In genomic region chr7:108340856-108341411, GRCh38 we compare ENCODE assay signal across 1 cellular context.
TF ChIP-seq lines count a peak whose summit lies in the region.

No MANE protein-coding gene starts in this region.

TF ChIP-seq in HepG2, 621 proteins besides CTCF, POLR2A, EP300 and RAD21 (continued from another document and continues in another):
- TF ChIP-seq, protein P1, sequence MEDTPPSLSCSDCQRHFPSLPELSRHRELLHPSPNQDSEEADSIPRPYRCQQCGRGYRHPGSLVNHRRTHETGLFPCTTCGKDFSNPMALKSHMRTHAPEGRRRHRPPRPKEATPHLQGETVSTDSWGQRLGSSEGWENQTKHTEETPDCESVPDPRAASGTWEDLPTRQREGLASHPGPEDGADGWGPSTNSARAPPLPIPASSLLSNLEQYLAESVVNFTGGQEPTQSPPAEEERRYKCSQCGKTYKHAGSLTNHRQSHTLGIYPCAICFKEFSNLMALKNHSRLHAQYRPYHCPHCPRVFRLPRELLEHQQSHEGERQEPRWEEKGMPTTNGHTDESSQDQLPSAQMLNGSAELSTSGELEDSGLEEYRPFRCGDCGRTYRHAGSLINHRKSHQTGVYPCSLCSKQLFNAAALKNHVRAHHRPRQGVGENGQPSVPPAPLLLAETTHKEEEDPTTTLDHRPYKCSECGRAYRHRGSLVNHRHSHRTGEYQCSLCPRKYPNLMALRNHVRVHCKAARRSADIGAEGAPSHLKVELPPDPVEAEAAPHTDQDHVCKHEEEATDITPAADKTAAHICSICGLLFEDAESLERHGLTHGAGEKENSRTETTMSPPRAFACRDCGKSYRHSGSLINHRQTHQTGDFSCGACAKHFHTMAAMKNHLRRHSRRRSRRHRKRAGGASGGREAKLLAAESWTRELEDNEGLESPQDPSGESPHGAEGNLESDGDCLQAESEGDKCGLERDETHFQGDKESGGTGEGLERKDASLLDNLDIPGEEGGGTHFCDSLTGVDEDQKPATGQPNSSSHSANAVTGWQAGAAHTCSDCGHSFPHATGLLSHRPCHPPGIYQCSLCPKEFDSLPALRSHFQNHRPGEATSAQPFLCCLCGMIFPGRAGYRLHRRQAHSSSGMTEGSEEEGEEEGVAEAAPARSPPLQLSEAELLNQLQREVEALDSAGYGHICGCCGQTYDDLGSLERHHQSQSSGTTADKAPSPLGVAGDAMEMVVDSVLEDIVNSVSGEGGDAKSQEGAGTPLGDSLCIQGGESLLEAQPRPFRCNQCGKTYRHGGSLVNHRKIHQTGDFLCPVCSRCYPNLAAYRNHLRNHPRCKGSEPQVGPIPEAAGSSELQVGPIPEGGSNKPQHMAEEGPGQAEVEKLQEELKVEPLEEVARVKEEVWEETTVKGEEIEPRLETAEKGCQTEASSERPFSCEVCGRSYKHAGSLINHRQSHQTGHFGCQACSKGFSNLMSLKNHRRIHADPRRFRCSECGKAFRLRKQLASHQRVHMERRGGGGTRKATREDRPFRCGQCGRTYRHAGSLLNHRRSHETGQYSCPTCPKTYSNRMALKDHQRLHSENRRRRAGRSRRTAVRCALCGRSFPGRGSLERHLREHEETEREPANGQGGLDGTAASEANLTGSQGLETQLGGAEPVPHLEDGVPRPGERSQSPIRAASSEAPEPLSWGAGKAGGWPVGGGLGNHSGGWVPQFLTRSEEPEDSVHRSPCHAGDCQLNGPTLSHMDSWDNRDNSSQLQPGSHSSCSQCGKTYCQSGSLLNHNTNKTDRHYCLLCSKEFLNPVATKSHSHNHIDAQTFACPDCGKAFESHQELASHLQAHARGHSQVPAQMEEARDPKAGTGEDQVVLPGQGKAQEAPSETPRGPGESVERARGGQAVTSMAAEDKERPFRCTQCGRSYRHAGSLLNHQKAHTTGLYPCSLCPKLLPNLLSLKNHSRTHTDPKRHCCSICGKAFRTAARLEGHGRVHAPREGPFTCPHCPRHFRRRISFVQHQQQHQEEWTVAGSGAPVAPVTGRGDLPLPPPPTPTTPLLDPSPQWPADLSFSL (CRISPR knock-in tag; IDR thresholded peaks at IDR 0.05), result no peak
- TF ChIP-seq ZNF644 (CRISPR knock-in tag; IDR thresholded peaks at IDR 0.05; ENCODE audit: low read depth) (peak; percentile 92), THAP11 (CRISPR knock-in tag; IDR thresholded peaks at IDR 0.05) (no peak), CENPX (CRISPR knock-in tag; IDR thresholded peaks at IDR 0.05) (no peak), SOX5 (CRISPR knock-in tag; IDR thresholded peaks at IDR 0.05; ENCODE audit: borderline replicate concordance) (peak; percentile 51; the same call in 1 of the 2 replicates), HDAC2 (CRISPR knock-in tag; IDR thresholded peaks at IDR 0.05) (0 out of 2 replicates have a peak, but pooled peaks have one; percentile 14), TFAP4 (IDR thresholded peaks at IDR 0.05; ENCODE audit: borderline replicate concordance, low read depth) (peak; percentile 76; the same call in 1 of the 2 replicates), TCF7 (IDR thresholded peaks at IDR 0.05; ENCODE audit: low read depth) (peak; percentile 32), NCOR1 (IDR thresholded peaks at IDR 0.05; ENCODE audit: borderline replicate concordance, low read length) (peak; percentile 25; the same call in 1 of the 2 replicates), KDM6A (CRISPR knock-in tag; IDR thresholded peaks at IDR 0.05; ENCODE audit: low read depth) (peak; percentile 28; the same call in 1 of the 2 replicates), ZNF501 (CRISPR knock-in tag; IDR thresholded peaks at IDR 0.05) (peak; percentile 53; the same call in 1 of the 2 replicates), MIER3 (CRISPR knock-in tag; IDR thresholded peaks at IDR 0.05; ENCODE audit: borderline replicate concordance) (peak; percentile 32; the same call in 1 of the 2 replicates), SRF (IDR thresholded peaks at IDR 0.05; ENCODE audit: low read depth, low read length) (peak; percentile 66; the same call in 1 of the 2 replicates), TEAD3 (CRISPR knock-in tag; optimal IDR thresholded peaks at IDR 0.05; ENCODE audit: borderline replicate concordance) (peak; percentile 35), HOMEZ (CRISPR knock-in tag; IDR thresholded peaks at IDR 0.05; ENCODE audit: low read depth) (peak; percentile 55; the same call in 1 of the 2 replicates), FOXA3 (CRISPR knock-in tag; IDR thresholded peaks at IDR 0.05) (peak; percentile 44; the same call in 1 of the 2 replicates), FOSL2 (CRISPR knock-in tag; IDR thresholded peaks at IDR 0.05) (peak; percentile 95), AHDC1 (CRISPR knock-in tag; IDR thresholded peaks at IDR 0.05; ENCODE audit: borderline replicate concordance) (peak; percentile 86; the same call in 1 of the 2 replicates), SCMH1 (CRISPR knock-in tag; IDR thresholded peaks at IDR 0.05; ENCODE audit: borderline replicate concordance) (no peak), HNF4A (CRISPR knock-in tag; IDR thresholded peaks at IDR 0.05) (peak; percentile 81), ZNF350 (CRISPR knock-in tag; IDR thresholded peaks at IDR 0.05; ENCODE audit: borderline replicate concordance, low read depth) (peak; percentile 28; the same call in 1 of the 2 replicates), ZFP41 (CRISPR knock-in tag; IDR thresholded peaks at IDR 0.05; ENCODE audit: borderline replicate concordance) (no peak), NR2F6 (IDR thresholded peaks at IDR 0.05) (0 out of 2 replicates have a peak, but pooled peaks have one; percentile 10), NR2F6 (CRISPR knock-in tag; IDR thresholded peaks at IDR 0.05) (peak; percentile 69), ZNF121 (CRISPR knock-in tag; IDR thresholded peaks at IDR 0.05) (peak; percentile 97), KAT8 (CRISPR knock-in tag; IDR thresholded peaks at IDR 0.05) (peak; percentile 69), PHB2 (IDR thresholded peaks at IDR 0.05; ENCODE audit: partially characterized antibody) (no peak), NR2C2 (CRISPR knock-in tag; IDR thresholded peaks at IDR 0.05; ENCODE audit: borderline replicate concordance) (peak; percentile 40; the same call in 1 of the 2 replicates), SAP130 (CRISPR knock-in tag; IDR thresholded peaks at IDR 0.05; ENCODE audit: low read depth) (peak; percentile 66; the same call in 1 of the 2 replicates), ZFP36 (IDR thresholded peaks at IDR 0.05; ENCODE audit: borderline replicate concordance, low read depth, low read length, partially characterized antibody) (no peak), ZNF362 (CRISPR knock-in tag; IDR thresholded peaks at IDR 0.05; ENCODE audit: borderline replicate concordance) (peak; percentile 25; the same call in 1 of the 2 replicates), ZNF629 (CRISPR knock-in tag; conservative IDR thresholded peaks at IDR 0.05) (0 out of 2 replicates have a peak, but pooled peaks have one; percentile 10), ZNF441 (CRISPR knock-in tag; IDR thresholded peaks at IDR 0.05; ENCODE audit: borderline replicate concordance) (0 out of 2 replicates have a peak, but pooled peaks have one; percentile 32)
- TF ChIP-seq, protein P2, sequence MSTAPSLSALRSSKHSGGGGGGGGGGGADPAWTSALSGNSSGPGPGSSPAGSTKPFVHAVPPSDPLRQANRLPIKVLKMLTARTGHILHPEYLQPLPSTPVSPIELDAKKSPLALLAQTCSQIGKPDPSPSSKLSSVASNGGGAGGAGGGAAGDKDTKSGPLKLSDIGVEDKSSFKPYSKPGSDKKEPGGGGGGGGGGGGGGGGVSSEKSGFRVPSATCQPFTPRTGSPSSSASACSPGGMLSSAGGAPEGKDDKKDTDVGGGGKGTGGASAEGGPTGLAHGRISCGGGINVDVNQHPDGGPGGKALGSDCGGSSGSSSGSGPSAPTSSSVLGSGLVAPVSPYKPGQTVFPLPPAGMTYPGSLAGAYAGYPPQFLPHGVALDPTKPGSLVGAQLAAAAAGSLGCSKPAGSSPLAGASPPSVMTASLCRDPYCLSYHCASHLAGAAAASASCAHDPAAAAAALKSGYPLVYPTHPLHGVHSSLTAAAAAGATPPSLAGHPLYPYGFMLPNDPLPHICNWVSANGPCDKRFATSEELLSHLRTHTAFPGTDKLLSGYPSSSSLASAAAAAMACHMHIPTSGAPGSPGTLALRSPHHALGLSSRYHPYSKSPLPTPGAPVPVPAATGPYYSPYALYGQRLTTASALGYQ (CRISPR knock-in tag; IDR thresholded peaks at IDR 0.05), result peak; percentile 59; the same call in 1 of the 2 replicates
- TF ChIP-seq, protein P3, sequence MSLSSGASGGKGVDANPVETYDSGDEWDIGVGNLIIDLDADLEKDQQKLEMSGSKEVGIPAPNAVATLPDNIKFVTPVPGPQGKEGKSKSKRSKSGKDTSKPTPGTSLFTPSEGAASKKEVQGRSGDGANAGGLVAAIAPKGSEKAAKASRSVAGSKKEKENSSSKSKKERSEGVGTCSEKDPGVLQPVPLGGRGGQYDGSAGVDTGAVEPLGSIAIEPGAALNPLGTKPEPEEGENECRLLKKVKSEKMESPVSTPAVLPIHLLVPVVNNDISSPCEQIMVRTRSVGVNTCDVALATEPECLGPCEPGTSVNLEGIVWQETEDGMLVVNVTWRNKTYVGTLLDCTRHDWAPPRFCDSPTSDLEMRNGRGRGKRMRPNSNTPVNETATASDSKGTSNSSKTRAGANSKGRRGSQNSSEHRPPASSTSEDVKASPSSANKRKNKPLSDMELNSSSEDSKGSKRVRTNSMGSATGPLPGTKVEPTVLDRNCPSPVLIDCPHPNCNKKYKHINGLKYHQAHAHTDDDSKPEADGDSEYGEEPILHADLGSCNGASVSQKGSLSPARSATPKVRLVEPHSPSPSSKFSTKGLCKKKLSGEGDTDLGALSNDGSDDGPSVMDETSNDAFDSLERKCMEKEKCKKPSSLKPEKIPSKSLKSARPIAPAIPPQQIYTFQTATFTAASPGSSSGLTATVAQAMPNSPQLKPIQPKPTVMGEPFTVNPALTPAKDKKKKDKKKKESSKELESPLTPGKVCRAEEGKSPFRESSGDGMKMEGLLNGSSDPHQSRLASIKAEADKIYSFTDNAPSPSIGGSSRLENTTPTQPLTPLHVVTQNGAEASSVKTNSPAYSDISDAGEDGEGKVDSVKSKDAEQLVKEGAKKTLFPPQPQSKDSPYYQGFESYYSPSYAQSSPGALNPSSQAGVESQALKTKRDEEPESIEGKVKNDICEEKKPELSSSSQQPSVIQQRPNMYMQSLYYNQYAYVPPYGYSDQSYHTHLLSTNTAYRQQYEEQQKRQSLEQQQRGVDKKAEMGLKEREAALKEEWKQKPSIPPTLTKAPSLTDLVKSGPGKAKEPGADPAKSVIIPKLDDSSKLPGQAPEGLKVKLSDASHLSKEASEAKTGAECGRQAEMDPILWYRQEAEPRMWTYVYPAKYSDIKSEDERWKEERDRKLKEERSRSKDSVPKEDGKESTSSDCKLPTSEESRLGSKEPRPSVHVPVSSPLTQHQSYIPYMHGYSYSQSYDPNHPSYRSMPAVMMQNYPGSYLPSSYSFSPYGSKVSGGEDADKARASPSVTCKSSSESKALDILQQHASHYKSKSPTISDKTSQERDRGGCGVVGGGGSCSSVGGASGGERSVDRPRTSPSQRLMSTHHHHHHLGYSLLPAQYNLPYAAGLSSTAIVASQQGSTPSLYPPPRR (CRISPR knock-in tag; IDR thresholded peaks at IDR 0.05; ENCODE audit: borderline replicate concordance), result peak; percentile 83
